2 cellular contexts compared by ENCODE assay signal in the genomic region with DNA sequence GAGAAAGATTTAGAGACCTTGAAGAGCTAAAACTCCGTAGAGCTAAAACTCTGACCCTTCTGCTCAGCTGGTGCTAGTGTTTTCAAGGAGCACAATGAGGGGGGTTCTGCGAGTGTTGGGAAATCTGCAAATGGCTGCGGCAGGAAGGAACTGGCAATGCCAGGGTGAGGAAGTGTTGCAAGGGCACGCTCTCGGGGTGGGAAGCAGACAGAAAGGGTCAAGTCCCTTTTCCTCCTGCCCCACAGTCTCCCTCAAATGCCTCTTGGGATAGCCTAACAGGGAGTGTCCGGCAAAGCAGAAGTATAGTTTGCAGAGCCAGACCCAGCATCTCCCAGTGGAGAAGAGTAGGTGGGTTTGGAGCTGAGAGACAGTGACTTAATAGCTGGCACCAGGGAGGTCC.
TF ChIP-seq lines count a peak whose summit lies in the region.

No MANE protein-coding gene starts in this region.

TF ChIP-seq in HepG2, 621 proteins besides CTCF, POLR2A, EP300 and RAD21:
- no peak for TF ChIP-seq PTBP1 (IDR thresholded peaks at IDR 0.05; ENCODE audit: low read depth, low read length, poor library complexity, severe bottlenecking)

TF ChIP-seq in H1, 55 proteins besides CTCF, POLR2A, EP300 and RAD21:
- TF ChIP-seq SIRT6 (IDR thresholded peaks at IDR 0.05; ENCODE audit: low read length) (no peak), TBP (IDR thresholded peaks at IDR 0.05; ENCODE audit: low read depth, low read length) (no peak), SRF (IDR thresholded peaks at IDR 0.05; ENCODE audit: low read depth, low read length) (no peak), ASH2L (IDR thresholded peaks at IDR 0.05; ENCODE audit: low read length) (no peak), YY1 (IDR thresholded peaks at IDR 0.05; ENCODE audit: low read depth, low read length) (no peak), GABPA (IDR thresholded peaks at IDR 0.05; ENCODE audit: borderline replicate concordance, insufficient read depth, low read length) (no peak), TAF1 (IDR thresholded peaks at IDR 0.05; ENCODE audit: low read depth, low read length) (no peak), CEBPB (IDR thresholded peaks at IDR 0.05; ENCODE audit: low read depth, low read length) (no peak), TEAD4 (IDR thresholded peaks at IDR 0.05; ENCODE audit: low read depth, low read length) (no peak), CHD1 (IDR thresholded peaks at IDR 0.05; ENCODE audit: low read depth, low read length) (no peak), CREB1 (IDR thresholded peaks at IDR 0.05) (no peak), SP4 (IDR thresholded peaks at IDR 0.05; ENCODE audit: low read length) (no peak)
TF ChIP-seq in H1: peak in this region for 0.
